8 cellular contexts compared by ENCODE assay signal in genomic region chr11:65424200-65425104, GRCh38. TPM values are rescaled to one million over a fixed set of nuclear protein-coding genes. Genes with fewer than 3 reads are reported as not detected.
DNase-seq lines count a peak whose midpoint lies in the region; ATAC-seq lines count a peak whose summit lies in the region.

No MANE protein-coding gene starts in this region.

- H3K27ac ChIP-seq in adipose tissue (ENCODE audit: low read depth, low read length) (peak overlapping the region; percentile 100), skin epidermis (peak overlapping the region; percentile 98 to 100 (median 100))

- H3K4me3 ChIP-seq in iPS-11a (ENCODE audit: low read depth, low read length) (peak overlapping the region; percentile 76), skin epidermis (peak overlapping the region; percentile 55 to 79 (median 74))

- no peak for ATAC-seq in HG02884 (IDR thresholded peaks at IDR 0.05; ENCODE audit: unreplicated experiment)

- 0 to 12% (median 2%) methylated on average over 18 of the region's 18 CpGs for WGBS in adipose tissue, 3 donors

- DNase-seq in EL (peak; percentile 60), OCI-M1 (lab: John Stamatoyannopoulos, UW) (peak; percentile 79), GM19240 (ENCODE audit: insufficient read length, low spot score) (no peak), NCI-H748 (lab: John Stamatoyannopoulos, UW; ENCODE audit: unreplicated experiment) (no peak)

RNA-seq across cellular contexts. Expression of gene NEAT1, which starts 1.9 kb away (rescaled TPM):
- polyA plus RNA-seq in adipose tissue, result 1,000 to 10,000 TPM in 1 of 3 donors, 100 to 1,000 TPM in 2; 598 to 1,041 (median 691) TPM

RNA-seq across cellular contexts. Expression of gene FRMD8, which starts 38.0 kb away (rescaled TPM):
- polyA plus RNA-seq in adipose tissue, result 10 to 100 TPM; 16.5 to 30.6 (median 17.3) TPM

RNA-seq across cellular contexts. Expression of gene SLC25A45, which starts 42.0 kb away (rescaled TPM):
- polyA plus RNA-seq in adipose tissue, result 10 to 100 TPM in 1 of 3 donors, 1 to 10 TPM in 2; 7.2 to 18.5 (median 8.2) TPM

Comparison
In these comparisons a context has a peak if more than half of its experiments do, and no peak if none do; other contexts are left out.
1. DNase-seq: peak in EL (single experiment) and OCI-M1 (single experiment); none in GM19240 (single experiment) and NCI-H748 (single experiment).